ENCODE assay signal across 17 cellular contexts in the genomic region with DNA sequence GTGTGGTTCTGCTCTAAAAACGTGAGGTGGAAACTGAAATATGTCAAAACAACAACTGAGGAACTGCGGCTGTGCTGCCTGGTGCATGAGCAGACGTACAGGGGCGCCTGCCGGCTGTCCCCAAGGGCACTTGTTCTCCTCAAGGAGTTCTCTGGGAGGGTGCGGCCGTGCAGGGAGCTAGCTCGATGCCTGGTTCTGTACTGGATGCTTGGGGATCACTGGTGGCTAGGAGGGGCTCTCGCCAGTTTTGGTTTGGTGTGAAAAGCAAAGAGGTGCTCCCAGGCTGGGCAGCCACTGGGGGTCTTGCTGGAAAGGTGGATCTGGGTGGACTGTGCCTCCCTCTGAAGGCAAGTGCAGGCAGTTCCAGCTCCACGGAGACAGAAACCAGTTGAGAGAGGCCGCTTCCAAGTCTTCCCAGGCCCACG. TPM values are rescaled to one million over a fixed set of nuclear protein-coding genes. Genes with fewer than 3 reads are reported as not detected.
DNase-seq lines count a peak whose midpoint lies in the region; ATAC-seq and TF ChIP-seq lines count a peak whose summit lies in the region.
"Had no signal": no experiment of that assay in that cellular context is flagged by ENCODE, and none has a peak within 500 bp of the region (broad histone marks: within the 10 kb centered on the region; RNA-seq: fewer than 3 reads in every experiment).

No MANE protein-coding gene starts in this region.

- no peaks in the 10 kb centered on the region for H4K20me1 ChIP-seq in mammary epithelial cell (ENCODE audit: insufficient read depth, low read length)

- H3K27me3 ChIP-seq in mammary epithelial cell (ENCODE audit: insufficient read depth, low read length) = no peaks in the 10 kb centered on the region
- no peaks in the 10 kb centered on the region for H3K27me3 ChIP-seq in breast epithelium
- no peaks in the 10 kb centered on the region for H3K27me3 ChIP-seq in lung (ENCODE audit: control insufficient read depth, insufficient read depth)
- no peaks in the 10 kb centered on the region for H3K27me3 ChIP-seq in upper lobe of left lung
- no peaks in the 10 kb centered on the region for H3K27me3 ChIP-seq in uterus
- H3K27me3 ChIP-seq: SJCRH30 had no signal

- no peak overlapping the region for H3K4me2 ChIP-seq in mammary epithelial cell (ENCODE audit: insufficient read depth, low read depth, low read length)
- H3K4me2 ChIP-seq: GM23338 had no signal

- H2AFZ ChIP-seq in mammary epithelial cell (ENCODE audit: low read depth, low read length) = no peak overlapping the region
- H2AFZ ChIP-seq: GM23338 had no signal

- H3K36me3 ChIP-seq in mammary epithelial cell (ENCODE audit: insufficient read depth, low read length) (no peaks in the 10 kb centered on the region), breast epithelium (peaks cover 3% of the 10 kb centered on the region), lung (ENCODE audit: control insufficient read depth in 2 of 2, insufficient read depth in 2 of 2, low read length in 2 of 2) (peaks cover 20 to 36% of the 10 kb centered on the region in 2 donors), upper lobe of left lung (peaks cover 19 to 55% (median 44%) of the 10 kb centered on the region in 4 donors), uterus (no peaks in the 10 kb centered on the region)
- H3K36me3 ChIP-seq: SJCRH30 had no signal

- ATAC-seq in lung (ENCODE audit: insufficient read depth, low FRiP score) (no peak), upper lobe of left lung (ENCODE audit: low FRiP score in 2 of 2) (peak in 1 of 2 donors; percentile 78)
- ATAC-seq: GM23338 had no signal

- CTCF ChIA-PET in mammary epithelial cell (lab: Charles Lee; ENCODE audit: low non-redundant PET) = no interaction called here

- no peak for TF ChIP-seq EP300 in upper lobe of left lung (IDR thresholded peaks at IDR 0.05)

- no peak overlapping the region for H3K27ac Mint-ChIP-seq in chondrocyte (ENCODE audit: unreplicated experiment)
- no peak overlapping the region for H3K27ac Mint-ChIP-seq in HFFc6
- H3K27ac Mint-ChIP-seq: GM23338 had no signal

- H3K4me1 Mint-ChIP-seq in chondrocyte (ENCODE audit: low read depth) (peaks cover 51% of the 10 kb centered on the region), HFFc6 (ENCODE audit: low read depth) (peaks cover 16% of the 10 kb centered on the region)

- TF ChIP-seq CTCF in mammary epithelial cell (conservative IDR thresholded peaks at IDR 0.05 in 1 of 2, IDR thresholded peaks at IDR 0.05 in 1 of 2; ENCODE audit: extremely low read depth in 1 of 2, insufficient read depth in 1 of 2, low read depth in 1 of 2, low read length in 2 of 2) (no peak), breast epithelium (IDR thresholded peaks at IDR 0.05) (no peak), chondrocyte (IDR thresholded peaks at IDR 0.05) (no peak), lung (IDR thresholded peaks at IDR 0.05; ENCODE audit: control extremely low read depth, extremely low read depth) (no peak), upper lobe of left lung (IDR thresholded peaks at IDR 0.05) (no peak), uterus (IDR thresholded peaks at IDR 0.05) (no peak), HFFc6 (IDR thresholded peaks at IDR 0.05) (no peak)

- H3K27ac ChIP-seq in mammary epithelial cell (ENCODE audit: insufficient read depth, low read depth, low read length) (no peak overlapping the region), breast epithelium (no peak overlapping the region), lung (ENCODE audit: low read depth in 1 of 2, low read length in 1 of 2) (peak overlapping the region in 1 of 2 donors; percentile 55), upper lobe of left lung (peak overlapping the region in 3 of 4 donors; percentile 59 to 70 (median 61)), uterus (no peak overlapping the region)
- H3K27ac ChIP-seq: RWPE1, SJCRH30 had no signal

- H3K4me3 ChIP-seq in mammary epithelial cell (replicated peaks in 1 of 3; ENCODE audit: insufficient read depth in 1 of 3, low read depth in 2 of 3, low read length in 3 of 3) = no peak overlapping the region
- H3K4me3 ChIP-seq in breast epithelium = no peak overlapping the region
- no peak overlapping the region for H3K4me3 ChIP-seq in lung
- H3K4me3 ChIP-seq in upper lobe of left lung = no peak overlapping the region
- no peak overlapping the region for H3K4me3 ChIP-seq in uterus
- H3K4me3 ChIP-seq: GM23338, SJCRH30 had no signal

- BruUV-seq in mammary epithelial cell (replicated peaks; lab: Mats Ljungman, UMichigan) = TSS peak; percentile 30

- H3K4me3 Mint-ChIP-seq in chondrocyte (ENCODE audit: unreplicated experiment) (no peak overlapping the region), HFFc6 (no peak overlapping the region)
- H3K4me3 Mint-ChIP-seq: GM23338 had no signal

- H3K9me3 ChIP-seq in mammary epithelial cell (replicated peaks; ENCODE audit: insufficient read depth, low read length) (no peaks in the 10 kb centered on the region), breast epithelium (no peaks in the 10 kb centered on the region), lung (ENCODE audit: control insufficient read depth in 2 of 2, insufficient read depth in 1 of 2, low read length in 1 of 2) (no peaks in the 10 kb centered on the region), upper lobe of left lung (no peaks in the 10 kb centered on the region), uterus (no peaks in the 10 kb centered on the region)
- H3K9me3 ChIP-seq: SJCRH30 had no signal

- TF ChIP-seq POLR2A in breast epithelium (IDR thresholded peaks at IDR 0.05) = no peak
- TF ChIP-seq POLR2A in upper lobe of left lung (IDR thresholded peaks at IDR 0.05) = no peak
- TF ChIP-seq POLR2A in uterus (IDR thresholded peaks at IDR 0.05) = no peak

- 88% methylated on average over 12 of the region's 12 CpGs for WGBS in mammary epithelial cell (ENCODE audit: low coverage, missing lambda C conversion rate)
- WGBS in lung, 2 donors = 72 to 81% methylated on average over 12 of the region's 12 CpGs
- 76 to 87% methylated on average over 9 to 12 of the region's 12 CpGs for WGBS in upper lobe of left lung, 2 donors

- H3K27me3 Mint-ChIP-seq in chondrocyte (ENCODE audit: low read depth) = no peaks in the 10 kb centered on the region
- peaks cover 7% of the 10 kb centered on the region for H3K27me3 Mint-ChIP-seq in HFFc6 (ENCODE audit: insufficient read depth)

- H3K36me3 Mint-ChIP-seq in chondrocyte (ENCODE audit: low read depth) (peaks cover 15% of the 10 kb centered on the region), HFFc6 (ENCODE audit: low read depth) (peaks cover 10% of the 10 kb centered on the region)

- no peaks in the 10 kb centered on the region for H3K9me3 Mint-ChIP-seq in chondrocyte (ENCODE audit: low read depth)
- no peaks in the 10 kb centered on the region for H3K9me3 Mint-ChIP-seq in HFFc6
- H3K9me3 Mint-ChIP-seq: GM23338 had no signal

- no peaks in the 10 kb centered on the region for H3K79me2 ChIP-seq in mammary epithelial cell (ENCODE audit: insufficient read depth, low read length)

- H3K4me1 ChIP-seq in mammary epithelial cell (ENCODE audit: insufficient read depth, low read length) (no peaks in the 10 kb centered on the region), breast epithelium (no peaks in the 10 kb centered on the region), lung (ENCODE audit: control insufficient read depth in 2 of 2, insufficient read depth in 2 of 2, low read length in 2 of 2) (peaks cover 0 to 4% of the 10 kb centered on the region in 2 donors), upper lobe of left lung (peaks cover 0 to 39% (median 23%) of the 10 kb centered on the region in 4 donors), uterus (no peaks in the 10 kb centered on the region)
- H3K4me1 ChIP-seq: SJCRH30 had no signal

- H3K9ac ChIP-seq in mammary epithelial cell (ENCODE audit: insufficient read depth, low read length) = no peak overlapping the region

- intact Hi-C loops in mammary epithelial cell (cut with micrococcal nuclease) = no loop called here
- intact Hi-C loops in breast epithelium (cut with DNase I; ENCODE audit: low total_unique reads) = no loop called here
- intact Hi-C loops in uterus (cut with DNase I; ENCODE audit: low total_unique reads) = loop anchor here (5.0 kb wide), 1 partner anchor 144 kb away; no protein-coding TSS in a partner anchor

- in situ Hi-C loops in mammary epithelial cell (cut with MboI; ENCODE audit: low sequenced_read_pairs in 2 of 2) = no loop called here

- DNase-seq in mammary epithelial cell (no peak), breast epithelium (ENCODE audit: low spot score in 2 of 2) (no peak), chondrocyte (ENCODE audit: low spot score) (peak; percentile 67), lung (ENCODE audit: low spot score) (peak; percentile 61), upper lobe of left lung (peak; percentile 44 to 72), uterus (no peak), HFFc6 (no peak), HK-2 (ENCODE audit: unreplicated experiment) (no peak)
- DNase-seq: C1 segment of cervical spinal cord, Kasumi-1, NCI-H1105, NCI-H1694, NCI-H2171, NCI-H446, SJCRH30 had no signal

- dilution Hi-C loops in mammary epithelial cell (cut with HindIII; ENCODE audit: low sequenced_read_pairs) = loop anchor here (5.0 kb wide), 1 partner anchor 99 kb away; no protein-coding TSS in a partner anchor

RNA-seq across cellular contexts. Expression of a gene that starts 41.9 kb away (rescaled TPM):
- total RNA-seq in mammary epithelial cell (under 1 TPM in 1 of 2 donors, not detected in 1; 0.19 TPM), breast epithelium (10 to 100 TPM in 1 of 3 donors, 1 to 10 TPM in 2; 2.6 to 15.1 (median 9.8) TPM), chondrocyte (0.53 to 1.7 TPM (median 1.5 TPM) in 3 replicates), lung (10 to 100 TPM; 19.0 to 64.6 TPM), upper lobe of left lung (10 to 100 TPM; 27.9 to 82.8 (median 41.4) TPM), uterus (10 to 100 TPM in 3 of 4 donors, 1 to 10 TPM in 1; 5.7 to 33.6 (median 17.5) TPM)
- polyA plus RNA-seq in mammary epithelial cell (not detected), lung (10 to 100 TPM; 16.6 to 31.9 TPM)
- polyA minus RNA-seq in mammary epithelial cell = not detected
- under 1 TPM; 0.05 to 0.12 (median 0.08) TPM for total RNA-seq in HFFc6 (2021; fragmentation: NEBNext Ultra II Directional; extraction: Animal tissue kit (Norgen Biotek cat#: 25700))

Comparison
In these comparisons a context has a peak if more than half of its experiments do, and no peak if none do; other contexts are left out.
1. DNase-seq: peak in chondrocyte (single experiment), lung (single experiment) and upper lobe of left lung (2 of 2); none in mammary epithelial cell (single experiment), breast epithelium (0 of 2), uterus (0 of 2), HFFc6 (single experiment) and HK-2 (single experiment).
2. H3K27ac ChIP-seq: peak in upper lobe of left lung (3 of 4); none in mammary epithelial cell (single experiment), breast epithelium (0 of 2) and uterus (0 of 2).